In genomic region chr10:119479532-119479931, GRCh38 we compare ENCODE assay signal across 19 cellular contexts.
DNase-seq lines count a peak whose midpoint lies in the region; ATAC-seq and TF ChIP-seq lines count a peak whose summit lies in the region.
"Had no signal": no experiment of that assay in that cellular context is flagged by ENCODE, and none has a peak within 500 bp of the region (broad histone marks: within the 10 kb centered on the region; RNA-seq: fewer than 3 reads in every experiment).

No MANE protein-coding gene starts in this region.

- ATAC-seq in HG02678 (IDR thresholded peaks at IDR 0.05; ENCODE audit: unreplicated experiment), result no peak
- no peak for ATAC-seq in GM19463 (IDR thresholded peaks at IDR 0.05; ENCODE audit: unreplicated experiment)
- ATAC-seq: GM12878; natural killer cell treated with Interleukin-12 subunit alpha and Interleukin-12 subunit beta and Interleukin-15 and Interleukin-18, amount 100 ng/mL, for 72 hours had no signal

- peak overlapping the region; percentile 99 for H3K27ac ChIP-seq in Karpas-422 (ENCODE audit: low read length)
- no peak overlapping the region for H3K27ac ChIP-seq in spleen
- H3K27ac ChIP-seq: foreskin keratinocyte, SJSA1, suprapubic skin had no signal

- H3K9me3 ChIP-seq in Karpas-422 (ENCODE audit: low read length), result no peaks in the 10 kb centered on the region
- H3K9me3 ChIP-seq in spleen, result no peaks in the 10 kb centered on the region
- H3K9me3 ChIP-seq: SJSA1, suprapubic skin had no signal

- TF ChIP-seq CTCF in choroid plexus epithelial cell (conservative IDR thresholded peaks at IDR 0.05; ENCODE audit: low read depth, low read length), result no peak
- TF ChIP-seq CTCF in spleen (IDR thresholded peaks at IDR 0.05 in 8 of 11, conservative IDR thresholded peaks at IDR 0.05 in 3 of 11), result no peak

- H2AFZ ChIP-seq in Karpas-422 (ENCODE audit: low read length), result peak overlapping the region; percentile 53

- intact Hi-C loops in spleen (cut with DNase I; ENCODE audit: low total_unique reads), result no loop called here

- H3K4me3 ChIP-seq in Karpas-422 (ENCODE audit: low read length) (peak overlapping the region; percentile 72), choroid plexus epithelial cell (ENCODE audit: low read depth, low read length) (no peak overlapping the region), spleen (no peak overlapping the region)
- H3K4me3 ChIP-seq: GM12878, SJSA1, suprapubic skin had no signal

- H3K36me3 ChIP-seq in Karpas-422 (ENCODE audit: insufficient read depth, low read length), result no peaks in the 10 kb centered on the region
- no peaks in the 10 kb centered on the region for H3K36me3 ChIP-seq in spleen
- H3K36me3 ChIP-seq: SJSA1, suprapubic skin had no signal

- H3K9me2 ChIP-seq in Karpas-422 (replicated peaks; ENCODE audit: insufficient read depth, low read length), result no peaks in the 10 kb centered on the region

- no peaks in the 10 kb centered on the region for H3K27me3 ChIP-seq in Karpas-422 (ENCODE audit: low read length)
- no peaks in the 10 kb centered on the region for H3K27me3 ChIP-seq in spleen (replicated peaks in 1 of 7)
- H3K27me3 ChIP-seq: suprapubic skin had no signal

- no peaks in the 10 kb centered on the region for H3K79me2 ChIP-seq in Karpas-422 (ENCODE audit: low read length)

- DNase-seq in ELF-1 (ENCODE audit: low read depth, low spot score) (peak; percentile 79), Karpas-422 (no peak), choroid plexus epithelial cell (ENCODE audit: low read depth) (peak; percentile 13), spleen (peak; percentile 29)
- DNase-seq in activated effector memory CD4-positive, alpha-beta T cell treated with anti-CD3 and anti-CD28 coated beads, Interleukin-2, amount 50 U/mL, for 16 hours, result no peak
- DNase-seq: activated CD4-positive, alpha-beta T cell treated with anti-CD3 and anti-CD28 coated beads, Interleukin-2, amount 50 U/mL, for 48 hours; activated T-cell treated with anti-CD3 and anti-CD28 coated beads, Interleukin-2, amount 50 U/mL, for 4 hours; foreskin keratinocyte; KG1; mammary epithelial cell; NCI-H1436 treated with DMSO at 0.1 percent for 48 hours; NCI-H510A; PC-3 had no signal

- TF ChIP-seq POLR2A in spleen (IDR thresholded peaks at IDR 0.05), result no peak

- H3K9ac ChIP-seq in Karpas-422 (ENCODE audit: low read length), result peak overlapping the region; percentile 77

- H3K4me1 ChIP-seq in Karpas-422 (ENCODE audit: low read length) (peaks cover 48% of the 10 kb centered on the region), spleen (peaks cover 4 to 44% (median 22%) of the 10 kb centered on the region in 6 donors)
- H3K4me1 ChIP-seq: foreskin keratinocyte, SJSA1, suprapubic skin had no signal

- peak overlapping the region; percentile 99 for H3K4me2 ChIP-seq in Karpas-422 (ENCODE audit: low read depth, low read length, poor library complexity, severe bottlenecking)

- WGBS in spleen, 5 donors, result 66 to 79% (median 70%) methylated on average over 8 of the region's 8 CpGs

- no peaks in the 10 kb centered on the region for H4K20me1 ChIP-seq in Karpas-422 (ENCODE audit: insufficient read depth, low read depth, low read length)

Comparison
In these comparisons a context has a peak if more than half of its experiments do, and no peak if none do; other contexts are left out.
1. DNase-seq: peak in ELF-1 (single experiment), choroid plexus epithelial cell (single experiment) and spleen (single experiment); none in Karpas-422 (single experiment) and activated effector memory CD4-positive, alpha-beta T cell treated with anti-CD3 and anti-CD28 coated beads, Interleukin-2, amount 50 U/mL, for 16 hours (single experiment).